1 cellular context compared by ENCODE assay signal in genomic region chr1:7493711-7494110, GRCh38.
TF ChIP-seq lines count a peak whose summit lies in the region.

No MANE protein-coding gene starts in this region.

TF ChIP-seq in GM23338, 12 proteins besides CTCF, POLR2A, EP300 and RAD21 (continued from another document):
- TF ChIP-seq REST (IDR thresholded peaks at IDR 0.05; ENCODE audit: unreplicated experiment), result no peak
- TF ChIP-seq JUNB (IDR thresholded peaks at IDR 0.05; ENCODE audit: unreplicated experiment), result no peak
